In the genomic region with DNA sequence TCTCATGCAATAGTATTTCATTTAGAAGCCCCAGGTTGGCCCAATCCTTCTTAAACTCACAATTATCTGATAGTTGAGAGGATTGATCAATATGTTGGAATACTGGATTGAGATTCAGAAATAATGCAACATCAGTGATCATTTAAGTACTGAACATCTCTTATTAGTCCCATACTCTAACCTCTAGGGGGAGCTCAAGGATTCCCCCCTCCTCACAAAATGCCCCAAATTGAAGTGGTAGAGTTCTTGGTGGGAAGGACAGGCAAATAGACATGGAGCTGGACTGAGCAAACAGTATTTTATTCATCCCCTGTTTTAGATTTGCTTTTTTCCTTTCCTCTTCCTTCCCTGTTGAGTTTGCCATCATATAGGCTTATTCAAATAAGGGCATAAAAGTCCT, we compare ENCODE assay signal across 11 cellular contexts.
DNase-seq lines count a peak whose midpoint lies in the region; TF ChIP-seq lines count a peak whose summit lies in the region.
"Had no signal": no experiment of that assay in that cellular context is flagged by ENCODE, and none has a peak within 500 bp of the region (broad histone marks: within the 10 kb centered on the region; RNA-seq: fewer than 3 reads in every experiment).

No MANE protein-coding gene starts in this region.

- H3K79me2 ChIP-seq in MM.1S (ENCODE audit: low read length) (no peaks in the 10 kb centered on the region), parathyroid adenoma (no peaks in the 10 kb centered on the region)

- H2AFZ ChIP-seq in MM.1S (ENCODE audit: low read length) (no peak overlapping the region), parathyroid adenoma (no peak overlapping the region)

- H3K36me3 ChIP-seq in MM.1S (replicated peaks; ENCODE audit: insufficient read depth, low read length) (no peaks in the 10 kb centered on the region), brain microvascular endothelial cell (replicated peaks) (no peaks in the 10 kb centered on the region), parathyroid adenoma (ENCODE audit: control insufficient read depth, insufficient read depth, low read length) (no peaks in the 10 kb centered on the region), ovary (no peaks in the 10 kb centered on the region), MG63 (no peaks in the 10 kb centered on the region)

- no peak overlapping the region for H3K9ac ChIP-seq in MM.1S (ENCODE audit: low read length)
- H3K9ac ChIP-seq in parathyroid adenoma: no peak overlapping the region

- H4K20me1 ChIP-seq in MM.1S (ENCODE audit: insufficient read depth, low read length): no peaks in the 10 kb centered on the region

- TF ChIP-seq POLR2A in ovary (IDR thresholded peaks at IDR 0.05): no peak

- no peaks in the 10 kb centered on the region for H3F3A ChIP-seq in MM.1S (ENCODE audit: insufficient read depth, low read length)

- H3K4me3 ChIP-seq in MM.1S (ENCODE audit: low read length) (no peak overlapping the region), brain microvascular endothelial cell (ENCODE audit: low read depth, low read length) (no peak overlapping the region), parathyroid adenoma (ENCODE audit: low read depth, low read length) (no peak overlapping the region), ovary (no peak overlapping the region), MG63 (no peak overlapping the region)
- H3K4me3 ChIP-seq: skin epidermis had no signal

- no peak overlapping the region for H3K27ac ChIP-seq in MM.1S (ENCODE audit: low read length)
- no peak overlapping the region for H3K27ac ChIP-seq in brain microvascular endothelial cell
- no peak overlapping the region for H3K27ac ChIP-seq in parathyroid adenoma
- H3K27ac ChIP-seq in ovary: no peak overlapping the region
- H3K27ac ChIP-seq: epithelial cell of prostate, skin epidermis had no signal

- no peaks in the 10 kb centered on the region for H3K27me3 ChIP-seq in MM.1S (replicated peaks; ENCODE audit: insufficient read depth, low read length)
- no peaks in the 10 kb centered on the region for H3K27me3 ChIP-seq in brain microvascular endothelial cell (replicated peaks)
- no peaks in the 10 kb centered on the region for H3K27me3 ChIP-seq in parathyroid adenoma (ENCODE audit: control insufficient read depth, insufficient read depth, low read length)
- no peaks in the 10 kb centered on the region for H3K27me3 ChIP-seq in ovary
- H3K27me3 ChIP-seq in MG63: no peaks in the 10 kb centered on the region

- intact Hi-C loops in ovary (cut with DNase I): loop anchor here in 1 of 4 donors (5.0 kb wide), 1 partner anchor 492 kb away; a partner anchor contains a TSS

- no peaks in the 10 kb centered on the region for H3K9me3 ChIP-seq in MM.1S (replicated peaks; ENCODE audit: insufficient read depth, low read length)
- no peaks in the 10 kb centered on the region for H3K9me3 ChIP-seq in parathyroid adenoma (ENCODE audit: control insufficient read depth, low read length)
- no peaks in the 10 kb centered on the region for H3K9me3 ChIP-seq in ovary
- H3K9me3 ChIP-seq in MG63: peaks cover 29% of the 10 kb centered on the region

- H3K4me2 ChIP-seq in MM.1S (ENCODE audit: low read depth, low read length): no peak overlapping the region
- no peak overlapping the region for H3K4me2 ChIP-seq in parathyroid adenoma (ENCODE audit: low read length)

- TF ChIP-seq EP300 in ovary (IDR thresholded peaks at IDR 0.05): no peak

- H3K4me1 ChIP-seq in MM.1S (ENCODE audit: low read length) (no peaks in the 10 kb centered on the region), parathyroid adenoma (no peaks in the 10 kb centered on the region), ovary (ENCODE audit: insufficient read depth) (peaks cover 6% of the 10 kb centered on the region)

- peak; percentile 11 for DNase-seq in NCI-H510A treated with DMSO at 0.1 percent for 48 hours (lab: John Stamatoyannopoulos, UW)
- DNase-seq in NCI-H510A (lab: John Stamatoyannopoulos, UW): no peak
- DNase-seq in MM.1S: no peak
- no peak for DNase-seq in brain microvascular endothelial cell
- DNase-seq in ovary: no peak
- no peak for DNase-seq in hypothalamus (lab: John Stamatoyannopoulos, UW)
- DNase-seq in MG63: no peak
- DNase-seq: CD4-positive, alpha-beta memory T cell had no signal

- in situ Hi-C loops in brain microvascular endothelial cell (cut with HindIII; ENCODE audit: low pct_ligation_motif_present, low sequenced_read_pairs): no loop called here

- TF ChIP-seq CTCF in MM.1S (IDR thresholded peaks at IDR 0.05; ENCODE audit: low read length) (peak; percentile 52), brain microvascular endothelial cell (IDR thresholded peaks at IDR 0.05; ENCODE audit: low read depth, low read length, missing control alignments) (peak; percentile 72), parathyroid adenoma (IDR thresholded peaks at IDR 0.05) (peak; percentile 43), ovary (IDR thresholded peaks at IDR 0.05) (no peak)

- H3K9me2 ChIP-seq in MM.1S (replicated peaks; ENCODE audit: insufficient read depth, low read length): no peaks in the 10 kb centered on the region

Comparison
In these comparisons a context has a peak if more than half of its experiments do, and no peak if none do; other contexts are left out.
1. CTCF ChIP-seq: peak in MM.1S (single experiment), brain microvascular endothelial cell (single experiment) and parathyroid adenoma (single experiment); none in ovary (0 of 3).